ENCODE assay signal across 8 cellular contexts in the genomic region with DNA sequence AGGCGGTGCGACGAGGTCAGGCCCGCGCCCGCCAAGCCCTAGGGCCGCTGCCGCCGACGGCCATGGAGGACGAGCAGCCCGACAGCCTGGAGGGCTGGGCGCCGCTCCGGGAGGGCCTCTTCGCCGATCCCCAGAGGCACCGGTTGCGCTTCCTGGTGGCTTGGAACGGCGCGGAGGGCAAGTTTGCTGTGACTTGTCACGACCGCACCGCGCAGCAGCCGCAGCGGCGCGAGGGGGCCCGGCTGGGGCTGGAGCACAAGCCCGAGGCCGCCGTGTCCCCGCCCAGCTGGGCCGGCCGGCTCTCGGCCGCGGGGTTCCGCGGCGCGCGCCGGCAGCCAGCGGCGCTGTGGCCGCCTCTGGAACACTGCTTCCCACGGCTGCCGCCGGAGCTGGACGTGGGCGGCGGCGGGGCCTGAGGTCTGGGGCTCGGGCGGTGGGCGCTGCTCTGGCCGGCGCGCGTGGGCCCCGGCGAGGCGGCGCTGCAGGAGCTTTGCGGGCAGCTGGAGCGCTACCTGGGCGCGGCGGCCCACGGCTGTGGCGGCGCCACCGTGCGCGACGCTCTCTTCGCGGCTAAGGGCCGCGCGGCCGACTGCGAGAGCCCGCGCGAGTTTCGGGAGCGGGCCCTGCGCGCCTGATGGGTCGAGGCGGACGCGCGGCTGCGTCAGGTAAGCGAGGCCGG. TPM values are rescaled to one million over a fixed set of nuclear protein-coding genes. Genes with fewer than 3 reads are reported as not detected.
DNase-seq lines count a peak whose midpoint lies in the region; ATAC-seq, FAIRE-seq and TF ChIP-seq lines count a peak whose summit lies in the region.
"Not testable (repeated sequence)": the region's sequence is repeated elsewhere in the genome, so short reads cannot be mapped to it uniquely, and the experiment has no call there.

No MANE protein-coding gene starts in this region.

- H3K27me3 ChIP-seq in pancreas; thymus (ENCODE audit: control insufficient read depth, insufficient read depth): not testable (repeated sequence)

- H3K4me3 ChIP-seq in HEK293 (ENCODE audit: low read depth, low read length) (peak overlapping the region; percentile 39), coronary artery (peak overlapping the region; percentile 86), iPS-11a (ENCODE audit: low read depth, low read length) (peak overlapping the region; percentile 17), pancreas (peak overlapping the region; percentile 10 to 46 (median 44)), thymus (ENCODE audit: low read length) (peak overlapping the region; percentile 42)

- not testable (repeated sequence) for TF ChIP-seq CTCF in HEK293 (tag by site-specific recombination; IDR thresholded peaks at IDR 0.05); coronary artery (IDR thresholded peaks at IDR 0.05); pancreas (IDR thresholded peaks at IDR 0.05)

- ATAC-seq in pancreas, result peak; percentile 91 to 97 (median 94)

- 0% methylated on average over 35 to 94 of the region's 101 CpGs for WGBS in pancreas, 2 donors
- under 1% methylated on average over 88 of the region's 101 CpGs for WGBS in thymus

- not testable (repeated sequence) for H3K36me3 ChIP-seq in HEK293 (ENCODE audit: control insufficient read depth in 2 of 2, insufficient read depth in 1 of 2, low read length in 2 of 2); pancreas; thymus (ENCODE audit: control insufficient read depth, insufficient read depth)

- DNase-seq in EL (peak; percentile 38), NCI-H345 (lab: John Stamatoyannopoulos, UW) (peak; percentile 16), activated T-cell treated with anti-CD3 and anti-CD28 coated beads for 1 hour (ENCODE audit: low read depth) (peak; percentile 27), pancreas (peak; percentile 38 to 78 (median 67))
- not testable (repeated sequence) for DNase-seq in coronary artery (ENCODE audit: low spot score)

- CTCF ChIA-PET in HEK293 (lab: Yijun Ruan, JAX), result not testable (repeated sequence)

- POLR2A ChIA-PET in HEK293 (lab: Yijun Ruan, JAX), result not testable (repeated sequence)

- H3K4me1 ChIP-seq in HEK293 (ENCODE audit: control insufficient read depth, insufficient read depth, low read length); pancreas; thymus (ENCODE audit: control insufficient read depth, insufficient read depth, low read length): not testable (repeated sequence)

- FAIRE-seq in pancreas (lab: Jason Lieb, UNC), result not testable (repeated sequence)

- H3K9me3 ChIP-seq in HEK293 (ENCODE audit: control insufficient read depth, insufficient read depth, low read depth, low read length); pancreas; thymus (ENCODE audit: control insufficient read depth): not testable (repeated sequence)

- H3K27ac ChIP-seq in HEK293 (ENCODE audit: extremely low read depth, low read depth, low read length), result peak overlapping the region; percentile 66; the same call in 1 of the 2 replicates
- peak overlapping the region; percentile 84 to 96 for H3K27ac ChIP-seq in coronary artery
- peak overlapping the region; percentile 55 to 88 (median 76) for H3K27ac ChIP-seq in pancreas
- H3K27ac ChIP-seq in thymus (ENCODE audit: low read depth), result peak overlapping the region; percentile 58

- intact Hi-C loops in pancreas (cut with DNase I), result not testable (repeated sequence)

TF ChIP-seq in HEK293, 187 proteins besides CTCF, POLR2A, EP300 and RAD21:
- TF ChIP-seq, protein P1, sequence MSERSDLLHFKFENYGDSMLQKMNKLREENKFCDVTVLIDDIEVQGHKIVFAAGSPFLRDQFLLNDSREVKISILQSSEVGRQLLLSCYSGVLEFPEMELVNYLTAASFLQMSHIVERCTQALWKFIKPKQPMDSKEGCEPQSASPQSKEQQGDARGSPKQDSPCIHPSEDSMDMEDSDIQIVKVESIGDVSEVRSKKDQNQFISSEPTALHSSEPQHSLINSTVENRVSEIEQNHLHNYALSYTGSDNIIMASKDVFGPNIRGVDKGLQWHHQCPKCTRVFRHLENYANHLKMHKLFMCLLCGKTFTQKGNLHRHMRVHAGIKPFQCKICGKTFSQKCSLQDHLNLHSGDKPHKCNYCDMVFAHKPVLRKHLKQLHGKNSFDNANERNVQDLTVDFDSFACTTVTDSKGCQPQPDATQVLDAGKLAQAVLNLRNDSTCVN (tag by site-specific recombination; optimal IDR thresholded peaks at IDR 0.05), result peak; percentile 57
- peak; percentile 24; the same call in 1 of the 2 replicates for TF ChIP-seq SCRT2 (tag by site-specific recombination; IDR thresholded peaks at IDR 0.05)

RNA-seq across cellular contexts. Expression of gene GOLGA8M, which starts 25.4 kb away (rescaled TPM):
- total RNA-seq in pancreas, result 1 to 10 TPM in 5 of 6 donors, under 1 TPM in 1; 0.69 to 2.1 (median 1.5) TPM
- polyA plus RNA-seq in pancreas (1 to 10 TPM in 1 of 2 donors, under 1 TPM in 1; 0.80 to 1.4 TPM), thymus (0.21 TPM)

Comparison
In these comparisons a context has a peak if more than half of its experiments do, and no peak if none do; other contexts are left out.
1. H3K4me3 ChIP-seq: peak in every context shown above with its lines; median percentile 86 in coronary artery; 44 in pancreas; 42 in thymus; 39 in HEK293; 17 in iPS-11a.